In the genomic region with DNA sequence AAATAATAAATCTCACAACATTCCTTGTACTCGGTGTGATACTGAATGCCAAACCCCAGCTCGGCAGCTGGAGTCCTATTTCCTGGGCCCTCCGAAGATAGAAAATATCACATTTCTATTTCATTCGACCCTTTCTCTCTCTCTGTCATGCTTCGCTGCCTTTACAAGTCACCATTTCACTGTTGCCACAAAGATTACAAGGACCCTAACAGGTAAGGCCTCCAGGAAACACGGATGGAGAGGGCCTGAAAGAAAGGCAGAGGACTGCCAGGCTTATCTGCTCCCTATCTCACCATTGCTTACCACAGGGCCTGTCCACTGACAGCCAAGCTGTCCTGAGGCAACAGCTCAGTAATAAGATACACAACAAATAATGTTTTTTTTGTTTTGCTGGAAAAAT, we compare ENCODE assay signal across 15 cellular contexts.
DNase-seq lines count a peak whose midpoint lies in the region; ATAC-seq and TF ChIP-seq lines count a peak whose summit lies in the region.
"Had no signal": no experiment of that assay in that cellular context is flagged by ENCODE, and none has a peak within 500 bp of the region (broad histone marks: within the 10 kb centered on the region; RNA-seq: fewer than 3 reads in every experiment).

No MANE protein-coding gene starts in this region.

- ATAC-seq in left ventricle myocardium superior (no peak), lower lobe of right lung (no peak), HG02610 (IDR thresholded peaks at IDR 0.05; ENCODE audit: unreplicated experiment) (no peak)
- ATAC-seq: activated CD4-positive, CD25-positive, alpha-beta regulatory T cell treated with anti-CD3 and anti-CD28 coated beads, Interleukin-2, amount 50 U/mL, for 24 hours had no signal

- no peak for TF ChIP-seq CTCF in left ventricle myocardium inferior (IDR thresholded peaks at IDR 0.05; ENCODE audit: borderline replicate concordance)
- no peak for TF ChIP-seq CTCF in lower lobe of right lung (IDR thresholded peaks at IDR 0.05)

- H3K27me3 ChIP-seq in left ventricle myocardium inferior (ENCODE audit: low read depth) (no peaks in the 10 kb centered on the region), lower lobe of right lung (ENCODE audit: low read depth) (no peaks in the 10 kb centered on the region)
- H3K27me3 ChIP-seq: adrenal gland had no signal

- no peak for DNase-seq in left ventricle myocardium inferior
- DNase-seq in left ventricle myocardium superior: no peak
- peak; percentile 55 for DNase-seq in NCI-H526 treated with DMSO at 0.1 percent for 48 hours (lab: John Stamatoyannopoulos, UW)
- DNase-seq in lower lobe of right lung: no peak
- no peak for DNase-seq in 8988T
- DNase-seq in AG08396 (ENCODE audit: low spot score): no peak
- DNase-seq in stimulated activated CD4-positive, alpha-beta T cell treated with anti-CD3 and anti-CD28 coated beads, Interleukin-1b, Interleukin-23, amount 100 ng/mL, for 48 hours: no peak
- DNase-seq: activated T-cell treated with anti-CD3 and anti-CD28 coated beads, Interleukin-2, amount 50 U/mL, for 24 hours; adrenal gland; hypothalamus; occipital lobe; OCI-M1 had no signal

- H3K27ac ChIP-seq in left ventricle myocardium inferior (replicated peaks) (peak overlapping the region; percentile 49), lower lobe of right lung (peak overlapping the region; percentile 71)
- H3K27ac ChIP-seq: adrenal gland had no signal

- H3K4me3 ChIP-seq in left ventricle myocardium inferior: no peak overlapping the region
- no peak overlapping the region for H3K4me3 ChIP-seq in lower lobe of right lung
- H3K4me3 ChIP-seq: adrenal gland, lung had no signal

- H3K9me3 ChIP-seq in left ventricle myocardium inferior (replicated peaks) (no peaks in the 10 kb centered on the region), lower lobe of right lung (no peaks in the 10 kb centered on the region)
- H3K9me3 ChIP-seq: adrenal gland had no signal

- intact Hi-C loops in left ventricle myocardium inferior (cut with micrococcal nuclease) (no loop called here), left ventricle myocardium superior (cut with micrococcal nuclease) (no loop called here), lower lobe of right lung (cut with DNase I) (no loop called here)

- H3K36me3 ChIP-seq in left ventricle myocardium inferior (no peaks in the 10 kb centered on the region), lower lobe of right lung (no peaks in the 10 kb centered on the region)
- H3K36me3 ChIP-seq: adrenal gland had no signal

- peaks cover 17% of the 10 kb centered on the region for H3K4me1 ChIP-seq in left ventricle myocardium inferior
- peaks cover 26% of the 10 kb centered on the region for H3K4me1 ChIP-seq in lower lobe of right lung
- H3K4me1 ChIP-seq: adrenal gland had no signal
